Comparison of ENCODE assay signal across 20 cellular contexts in genomic region chr18:76422838-76423237, GRCh38.
A peak's percentile ranks its signal among the peaks of the same experiment; 100 is the strongest.
DNase-seq lines count a peak whose midpoint lies in the region; ATAC-seq, FAIRE-seq and TF ChIP-seq lines count a peak whose summit lies in the region.
"Had no signal": no experiment of that assay in that cellular context is flagged by ENCODE, and none has a peak within 500 bp of the region (broad histone marks: within the 10 kb centered on the region; RNA-seq: fewer than 3 reads in every experiment).

No MANE protein-coding gene starts in this region.

- CTCF ChIA-PET in PC-3 (lab: Charles Lee) (interaction anchor here (0.5 kb wide), 1 partner anchor 14 kb away, joined by 3 read pairs; no protein-coding TSS in a partner anchor), HEK293T (lab: Yijun Ruan, JAX) (no interaction called here)

- peak overlapping the region; percentile 58 for H2AFZ ChIP-seq in PC-3 (ENCODE audit: low read length)

- POLR2A ChIA-PET in PC-3 (lab: Charles Lee; ENCODE audit: unreplicated experiment) = no interaction called here
- POLR2A ChIA-PET in HEK293T (lab: Yijun Ruan, JAX) = no interaction called here

- H3K27ac ChIP-seq in PC-3 (ENCODE audit: low read length) = no peak overlapping the region
- H3K27ac ChIP-seq in thyroid gland = peak overlapping the region in 2 of 3 donors; percentile 87 to 91
- H3K27ac ChIP-seq: 22Rv1, A549, C4-2B, HL-60 had no signal

- WGBS in thyroid gland, 2 donors = 89 to 94% methylated on average over 7 of the region's 7 CpGs

- H3K4me3 ChIP-seq in PC-3 (ENCODE audit: low read length) (peak overlapping the region; percentile 61), thyroid gland (replicated peaks in 1 of 3) (no peak overlapping the region)
- H3K4me3 ChIP-seq: A549 had no signal

- TSS peak; percentile 35 for BruUV-seq in PC-3 (replicated peaks; lab: Mats Ljungman, UMichigan)

- H3K9me2 ChIP-seq in PC-3 (replicated peaks; ENCODE audit: low read length) = no peaks in the 10 kb centered on the region

- no peak overlapping the region for H3K9ac ChIP-seq in PC-3 (ENCODE audit: low read length)

- H3K4me2 ChIP-seq in PC-3 (ENCODE audit: low read length) = peak overlapping the region; percentile 68
- H3K4me2 ChIP-seq: A549 had no signal

- FAIRE-seq in D721Med (lab: Jason Lieb, UNC) = peak; percentile 97
- FAIRE-seq: A549, GM12892, H1 had no signal

- no peaks in the 10 kb centered on the region for H3K9me3 ChIP-seq in PC-3 (ENCODE audit: low read length)
- H3K9me3 ChIP-seq in thyroid gland = no peaks in the 10 kb centered on the region
- H3K9me3 ChIP-seq: A549, Caco-2 had no signal

- H3K4me1 ChIP-seq in PC-3 (ENCODE audit: insufficient read depth, low read length) (no peaks in the 10 kb centered on the region), thyroid gland (peaks cover 32 to 34% of the 10 kb centered on the region in 2 donors)
- H3K4me1 ChIP-seq: A549, Caco-2 had no signal

- no peaks in the 10 kb centered on the region for H4K20me1 ChIP-seq in PC-3 (ENCODE audit: low read length)

- H3K27me3 ChIP-seq in PC-3 (ENCODE audit: low read length) (peaks cover 35% of the 10 kb centered on the region), thyroid gland (no peaks in the 10 kb centered on the region)

- intact Hi-C loops in PC-3 (cut with micrococcal nuclease) (no loop called here), thyroid gland (cut with DNase I) (no loop called here)

- ATAC-seq in PC-3 = no peak; the same call in 1 of the 2 replicates
- ATAC-seq: A549 had no signal

- no peaks in the 10 kb centered on the region for H3K36me3 ChIP-seq in PC-3 (ENCODE audit: low read depth, low read length)
- no peaks in the 10 kb centered on the region for H3K36me3 ChIP-seq in thyroid gland

- TF ChIP-seq POLR2A in thyroid gland (IDR thresholded peaks at IDR 0.05) = no peak

- DNase-seq in D721Med (ENCODE audit: insufficient read length, low spot score) (no peak), PC-3 (no peak), islet precursor cell (peak; percentile 29), thyroid gland (no peak), HEK293T (ENCODE audit: extremely low spot score) (no peak)
- no peak for DNase-seq in effector CD4-positive, alpha-beta T cell
- DNase-seq in activated CD4-positive, CD25-positive, alpha-beta regulatory T cell (lab: John Stamatoyannopoulos, UW) = no peak
- DNase-seq: AML-193; Caco-2; CD4-positive, alpha-beta T cell; DMS153; DMS79; GDM1; H9 had no signal

- TF ChIP-seq CTCF in D721Med (IDR thresholded peaks at IDR 0.05; ENCODE audit: insufficient read depth, missing control alignments) (no peak), PC-3 (conservative IDR thresholded peaks at IDR 0.05; ENCODE audit: low read depth, low read length) (no peak), thyroid gland (IDR thresholded peaks at IDR 0.05) (no peak)

- no peaks in the 10 kb centered on the region for H3F3A ChIP-seq in PC-3 (ENCODE audit: low read length, unreplicated experiment)

- no peaks in the 10 kb centered on the region for H3K79me2 ChIP-seq in PC-3 (ENCODE audit: low read length)

TF ChIP-seq in HEK293T, 16 proteins besides CTCF, POLR2A, EP300 and RAD21:
- TF ChIP-seq TARDBP (IDR thresholded peaks at IDR 0.05) = no peak
- no peak for TF ChIP-seq FOXM1 (IDR thresholded peaks at IDR 0.05; ENCODE audit: borderline replicate concordance)
- TF ChIP-seq PKNOX1 (IDR thresholded peaks at IDR 0.05) = no peak
- no peak for TF ChIP-seq FOXA1 (IDR thresholded peaks at IDR 0.05)
TF ChIP-seq in HEK293T: peak in this region for 0.
